Comparison of ENCODE assay signal across 9 cellular contexts in genomic region chr2:9336209-9336533, GRCh38.
DNase-seq lines count a peak whose midpoint lies in the region; ATAC-seq, FAIRE-seq and TF ChIP-seq lines count a peak whose summit lies in the region.
"Had no signal": no experiment of that assay in that cellular context is flagged by ENCODE, and none has a peak within 500 bp of the region (broad histone marks: within the 10 kb centered on the region; RNA-seq: fewer than 3 reads in every experiment).

No MANE protein-coding gene starts in this region.

- BruUV-seq in endothelial cell of umbilical vein (replicated peaks; lab: Mats Ljungman, UMichigan): no TSS peak

- H3K36me3 ChIP-seq in CD8-positive, alpha-beta T cell (ENCODE audit: insufficient read depth, low read length): no peaks in the 10 kb centered on the region
- H3K36me3 ChIP-seq in endothelial cell of umbilical vein (ENCODE audit: control insufficient read depth in 2 of 2, extremely low read depth in 1 of 2, insufficient read depth in 2 of 2, low read length in 2 of 2): peaks cover 6 to 19% of the 10 kb centered on the region in 2 experiments
- H3K36me3 ChIP-seq in vagina: peaks cover 0 to 7% of the 10 kb centered on the region in 2 donors
- H3K36me3 ChIP-seq in esophagus muscularis mucosa: peaks cover 0 to 30% (median 6%) of the 10 kb centered on the region in 4 donors
- H3K36me3 ChIP-seq in trophoblast cell (ENCODE audit: control insufficient read depth in 1 of 2, insufficient read depth in 2 of 2, low read length in 2 of 2): peaks cover 10 to 17% of the 10 kb centered on the region in 2 experiments

- no peaks in the 10 kb centered on the region for H3K9me3 ChIP-seq in CD8-positive, alpha-beta T cell (ENCODE audit: low read length)
- H3K9me3 ChIP-seq in endothelial cell of umbilical vein (replicated peaks; ENCODE audit: control insufficient read depth, insufficient read depth, low read length) (no peaks in the 10 kb centered on the region), vagina (no peaks in the 10 kb centered on the region), esophagus muscularis mucosa (no peaks in the 10 kb centered on the region), trophoblast cell (ENCODE audit: insufficient read depth, low read depth, low read length) (peaks cover 2% of the 10 kb centered on the region)

- no peak overlapping the region for H2AK5ac ChIP-seq in trophoblast cell (ENCODE audit: low read length)

- H3K4me1 Mint-ChIP-seq in CD8-positive, alpha-beta T cell (ENCODE audit: low read depth): peaks cover 6% of the 10 kb centered on the region

- H4K91ac ChIP-seq in trophoblast cell (ENCODE audit: low read depth, low read length): no peak overlapping the region

- no peaks in the 10 kb centered on the region for H3K27me3 ChIP-seq in CD8-positive, alpha-beta T cell (ENCODE audit: insufficient read depth, low read length)
- H3K27me3 ChIP-seq in endothelial cell of umbilical vein (ENCODE audit: control insufficient read depth in 2 of 2, insufficient read depth in 2 of 2, low read length in 2 of 2) (no peaks in the 10 kb centered on the region), vagina (no peaks in the 10 kb centered on the region), esophagus muscularis mucosa (no peaks in the 10 kb centered on the region), trophoblast cell (ENCODE audit: insufficient read depth, low read length) (no peaks in the 10 kb centered on the region)

- intact Hi-C loops in CD8-positive, alpha-beta T cell (cut with DNase I, micrococcal nuclease): no loop called here
- intact Hi-C loops in endothelial cell of umbilical vein (cut with micrococcal nuclease) (no loop called here), vagina (cut with DNase I) (loop anchor here (10.0 kb wide), 1 partner anchor 191 kb away; no protein-coding TSS in a partner anchor), esophagus muscularis mucosa (cut with DNase I) (no loop called here)

- no peak overlapping the region for H2BK120ac ChIP-seq in trophoblast cell (ENCODE audit: insufficient read depth, low read length, poor library complexity)

- H2BK12ac ChIP-seq in trophoblast cell (ENCODE audit: low read length): no peak overlapping the region

- peak; percentile 40 for FAIRE-seq in endothelial cell of umbilical vein (lab: Jason Lieb, UNC)

- no peaks in the 10 kb centered on the region for H3K79me1 ChIP-seq in trophoblast cell (ENCODE audit: low read length)

- no peak overlapping the region for H3K14ac ChIP-seq in trophoblast cell (ENCODE audit: low read length)

- TF ChIP-seq CTCF in CD8-positive, alpha-beta T cell (IDR thresholded peaks at IDR 0.05): no peak
- TF ChIP-seq CTCF in endothelial cell of umbilical vein (IDR thresholded peaks at IDR 0.05; ENCODE audit: extremely low read depth in 1 of 2, insufficient read depth in 1 of 2, low read depth in 1 of 2, low read length in 2 of 2): no peak
- TF ChIP-seq CTCF in vagina (IDR thresholded peaks at IDR 0.05): no peak
- TF ChIP-seq CTCF in esophagus muscularis mucosa (IDR thresholded peaks at IDR 0.05): no peak

- H3K27ac ChIP-seq in CD8-positive, alpha-beta T cell (ENCODE audit: low read depth, low read length): no peak overlapping the region
- no peak overlapping the region for H3K27ac ChIP-seq in endothelial cell of umbilical vein (ENCODE audit: insufficient read depth, low read depth, low read length)
- H3K27ac ChIP-seq in vagina: peak overlapping the region; percentile 73
- peak overlapping the region in 1 of 4 donors; percentile 14 for H3K27ac ChIP-seq in esophagus muscularis mucosa (replicated peaks in 1 of 4)
- no peak overlapping the region for H3K27ac ChIP-seq in trophoblast cell (ENCODE audit: low read depth, low read length)

- no peak overlapping the region for H3K4me3 Mint-ChIP-seq in CD8-positive, alpha-beta T cell

- H3K4me2 ChIP-seq in endothelial cell of umbilical vein (ENCODE audit: insufficient read depth, low read length) (no peak overlapping the region), trophoblast cell (ENCODE audit: low read length) (no peak overlapping the region)

- H2BK5ac ChIP-seq in trophoblast cell (ENCODE audit: low read depth, low read length, poor library complexity): no peak overlapping the region

- H3K27me3 Mint-ChIP-seq in CD8-positive, alpha-beta T cell (ENCODE audit: low read depth): no peaks in the 10 kb centered on the region

- H3K4me3 ChIP-seq in CD8-positive, alpha-beta T cell (ENCODE audit: low read depth, low read length): no peak overlapping the region
- H3K4me3 ChIP-seq in endothelial cell of umbilical vein (replicated peaks in 1 of 3; ENCODE audit: insufficient read depth in 1 of 3, low read depth in 1 of 3, low read length in 3 of 3) (no peak overlapping the region), vagina (no peak overlapping the region), esophagus muscularis mucosa (no peak overlapping the region), trophoblast cell (ENCODE audit: low read depth, low read length) (no peak overlapping the region)
- H3K4me3 ChIP-seq: skin epidermis had no signal

- H2AFZ ChIP-seq in endothelial cell of umbilical vein (ENCODE audit: low read depth, low read length): no peak overlapping the region
- no peak overlapping the region for H2AFZ ChIP-seq in trophoblast cell (ENCODE audit: insufficient read depth, low read length, poor library complexity)

- TF ChIP-seq POLR2A in endothelial cell of umbilical vein (IDR thresholded peaks at IDR 0.05; ENCODE audit: low read depth, low read length) (no peak), vagina (IDR thresholded peaks at IDR 0.05) (no peak), esophagus muscularis mucosa (IDR thresholded peaks at IDR 0.05; ENCODE audit: low read depth) (no peak)

- DNase-seq in CD8-positive, alpha-beta T cell: no peak
- DNase-seq in NCI-H524 (lab: John Stamatoyannopoulos, UW) (peak; percentile 92 to 98), endothelial cell of umbilical vein (ENCODE audit: low read depth, low spot score) (peak; percentile 17), vagina (ENCODE audit: extremely low spot score in 2 of 2) (no peak), esophagus muscularis mucosa (ENCODE audit: extremely low spot score) (no peak), trophoblast cell (no peak)

- WGBS in esophagus muscularis mucosa: 71% methylated on average over 2 of the region's 2 CpGs
- WGBS in trophoblast cell (ENCODE audit: extremely low coverage, insufficient coverage, insufficient read length): no CpG with 5 or more reads among the region's 2 CpGs

- dilution Hi-C loops in endothelial cell of umbilical vein (cut with MboI; ENCODE audit: extremely low pct_ligation_motif_present, low sequenced_read_pairs): no loop called here

- peaks cover 2% of the 10 kb centered on the region for H3K79me2 ChIP-seq in endothelial cell of umbilical vein (ENCODE audit: control insufficient read depth, insufficient read depth, low read length)
- H3K79me2 ChIP-seq in trophoblast cell (ENCODE audit: control insufficient read depth, insufficient read depth, low read length, poor library complexity): no peaks in the 10 kb centered on the region

- no peaks in the 10 kb centered on the region for H3K9me3 Mint-ChIP-seq in CD8-positive, alpha-beta T cell

- no peak overlapping the region for H3K18ac ChIP-seq in trophoblast cell (ENCODE audit: low read length)

- H3K4me1 ChIP-seq in CD8-positive, alpha-beta T cell (ENCODE audit: insufficient read depth, low read length): no peaks in the 10 kb centered on the region
- peaks cover 10% of the 10 kb centered on the region for H3K4me1 ChIP-seq in endothelial cell of umbilical vein (ENCODE audit: control insufficient read depth, extremely low read depth, insufficient read depth, low read length)
- peaks cover 16% of the 10 kb centered on the region for H3K4me1 ChIP-seq in vagina
- H3K4me1 ChIP-seq in esophagus muscularis mucosa: peaks cover 8 to 22% (median 16%) of the 10 kb centered on the region in 4 donors
- peaks cover 6 to 16% of the 10 kb centered on the region in 2 experiments for H3K4me1 ChIP-seq in trophoblast cell (ENCODE audit: control insufficient read depth in 1 of 2, insufficient read depth in 2 of 2, low read length in 2 of 2)

- no peaks in the 10 kb centered on the region for H3K9me1 ChIP-seq in endothelial cell of umbilical vein (replicated peaks; ENCODE audit: control insufficient read depth, extremely low read depth, insufficient read depth, low read length)

- H3K4ac ChIP-seq in trophoblast cell (ENCODE audit: low read depth, low read length): no peak overlapping the region

- ATAC-seq in CD8-positive, alpha-beta T cell: no peak
- ATAC-seq in GM21576 (IDR thresholded peaks at IDR 0.05; ENCODE audit: unreplicated experiment): peak; percentile 53
- no peak for ATAC-seq in GM18517 (IDR thresholded peaks at IDR 0.05; ENCODE audit: unreplicated experiment)

- H3K36me3 Mint-ChIP-seq in CD8-positive, alpha-beta T cell: no peaks in the 10 kb centered on the region

- POLR2A ChIA-PET in CD8-positive, alpha-beta T cell (lab: Charles Lee): no interaction called here
- POLR2A ChIA-PET in endothelial cell of umbilical vein (lab: Charles Lee): no interaction called here

- H4K8ac ChIP-seq in trophoblast cell (ENCODE audit: low read depth, low read length): no peak overlapping the region

- CTCF ChIA-PET in CD8-positive, alpha-beta T cell (lab: Charles Lee): interaction anchor here (1.1 kb wide), 1 partner anchor 46 kb away, joined by 3 read pairs; no protein-coding TSS in a partner anchor
- CTCF ChIA-PET in endothelial cell of umbilical vein (lab: Charles Lee): interaction anchor here (1.1 kb wide), 1 partner anchor 73 kb away, joined by 3 read pairs; no protein-coding TSS in a partner anchor

- no peak overlapping the region for H4K12ac ChIP-seq in trophoblast cell (ENCODE audit: low read depth, low read length)

- H3K27ac Mint-ChIP-seq in CD8-positive, alpha-beta T cell: peak overlapping the region; percentile 16

- TF ChIP-seq EP300 in esophagus muscularis mucosa (IDR thresholded peaks at IDR 0.05): no peak

- no peak overlapping the region for H3K9ac ChIP-seq in endothelial cell of umbilical vein (replicated peaks; ENCODE audit: extremely low read depth, insufficient read depth, low read length)
- H3K9ac ChIP-seq in trophoblast cell (ENCODE audit: low read length): no peak overlapping the region

- H4K20me1 ChIP-seq in endothelial cell of umbilical vein (replicated peaks; ENCODE audit: control insufficient read depth, extremely low read depth, insufficient read depth, low read length): no peaks in the 10 kb centered on the region

- H3K23ac ChIP-seq in trophoblast cell (ENCODE audit: low read length): no peak overlapping the region

TF ChIP-seq in endothelial cell of umbilical vein, 7 proteins besides CTCF, POLR2A, EP300 and RAD21 (continues in another document):
- TF ChIP-seq FOS (IDR thresholded peaks at IDR 0.05; ENCODE audit: borderline replicate concordance, insufficient read depth, low read length): no peak
- no peak for TF ChIP-seq POLR2AphosphoS5 (IDR thresholded peaks at IDR 0.05; ENCODE audit: insufficient read depth, low read depth, low read length)
- no peak for TF ChIP-seq MAX (IDR thresholded peaks at IDR 0.05; ENCODE audit: insufficient read depth, insufficient read length)
- no peak for TF ChIP-seq MYC (IDR thresholded peaks at IDR 0.05; ENCODE audit: low read depth, low read length)
- TF ChIP-seq JUN (IDR thresholded peaks at IDR 0.05; ENCODE audit: borderline replicate concordance, insufficient read depth, insufficient read length, low read depth): no peak

Comparison
In these comparisons a context has a peak if more than half of its experiments do, and no peak if none do; other contexts are left out.
1. DNase-seq: peak in NCI-H524 (2 of 2) and endothelial cell of umbilical vein (single experiment); none in CD8-positive, alpha-beta T cell (0 of 7), vagina (0 of 2), esophagus muscularis mucosa (single experiment) and trophoblast cell (0 of 2).